ENCODE assay signal across 23 cellular contexts in the genomic region with DNA sequence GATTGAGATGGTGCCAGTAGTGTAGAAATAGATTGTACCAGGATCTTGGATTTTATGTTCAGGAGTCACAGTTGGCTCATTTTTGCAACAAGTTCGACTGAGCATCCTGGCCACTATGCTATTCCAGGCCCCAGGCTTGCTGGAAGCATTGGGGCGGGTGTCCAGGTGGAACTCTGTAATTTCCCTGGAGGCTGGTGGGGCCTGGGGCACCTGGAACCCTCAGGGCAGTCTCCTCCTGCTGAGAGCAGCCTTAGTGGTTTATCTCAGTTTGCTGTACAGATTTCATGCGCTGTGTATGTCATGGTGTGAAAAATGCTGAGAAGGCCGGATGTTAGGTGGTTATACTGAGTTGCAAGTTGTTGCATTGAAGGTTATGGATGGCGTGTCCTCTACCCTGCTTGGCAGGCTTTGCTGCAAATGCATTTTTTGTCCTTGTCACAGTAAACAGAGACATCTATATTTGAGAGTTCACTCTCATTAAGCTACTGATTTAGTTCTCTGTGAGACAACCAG.
"Had no signal": no experiment of that assay in that cellular context is flagged by ENCODE, and none has a peak within 500 bp of the region (broad histone marks: within the 10 kb centered on the region; RNA-seq: fewer than 3 reads in every experiment).

No MANE protein-coding gene starts in this region.

- ATAC-seq: activated CD4-positive, alpha-beta T cell treated with anti-CD3 and anti-CD28 coated beads for 36 hours; gastroesophageal sphincter; WTC11 had no signal

- H3K4me3 ChIP-seq: coronary artery, gastroesophageal sphincter, thoracic aorta, upper lobe of left lung had no signal

- H3K27me3 ChIP-seq: gastroesophageal sphincter, upper lobe of left lung had no signal

- H3K4me1 ChIP-seq: gastroesophageal sphincter had no signal

- DNase-seq: activated CD4-positive, alpha-beta T cell treated with anti-CD3 and anti-CD28 coated beads for 36 hours; activated CD4-positive, alpha-beta T cell treated with anti-CD3 and anti-CD28 coated beads, Interleukin-2, amount 50 U/mL, for 48 hours; activated effector memory CD4-positive, alpha-beta T cell treated with Interleukin-2 at 50 U/mL for 16 hours; activated naive CD4-positive, alpha-beta T cell treated with anti-CD3 and anti-CD28 coated beads, Interleukin-2, amount 10 ng/mL, durations not matched to agents 7 days and 5 days; activated T-cell treated with anti-CD3 and anti-CD28 coated beads, Interleukin-2, amount 50 U/mL, for 72 hours; amygdala; cerebellar nuclear complex; head of caudate nucleus; hypothalamus; posterior cingulate gyrus; retina; stimulated activated CD4-positive, alpha-beta T cell treated with anti-CD3 and anti-CD28 coated beads, Interleukin-2, amount 100 ng/mL, for 48 hours; stimulated activated CD8-positive, alpha-beta memory T cell treated with anti-CD3 and anti-CD28 coated beads, Interleukin-4, amount 100 ng/mL, for 48 hours; stimulated activated naive CD4-positive, alpha-beta T cell; T1000; upper lobe of left lung had no signal

- H3K4me3 Mint-ChIP-seq: activated CD4-positive, alpha-beta T cell treated with anti-CD3 and anti-CD28 coated beads for 36 hours; activated naive CD4-positive, alpha-beta T cell treated with anti-CD3 and anti-CD28 coated beads, Interleukin-2, amount 10 ng/mL, durations not matched to agents 7 days and 5 days; activated T-cell treated with anti-CD3 and anti-CD28 coated beads, Interleukin-2, amount 50 U/mL, for 72 hours; memory B cell; neural crest cell; WTC11 had no signal

- H3K9me3 ChIP-seq: gastroesophageal sphincter, thoracic aorta, upper lobe of left lung had no signal

- H3K4me1 Mint-ChIP-seq: activated naive CD4-positive, alpha-beta T cell treated with anti-CD3 and anti-CD28 coated beads, Interleukin-2, amount 10 ng/mL, durations not matched to agents 7 days and 5 days had no signal

- H3K27ac Mint-ChIP-seq: activated CD4-positive, alpha-beta T cell treated with anti-CD3 and anti-CD28 coated beads for 36 hours; activated naive CD4-positive, alpha-beta T cell treated with anti-CD3 and anti-CD28 coated beads, Interleukin-2, amount 10 ng/mL, durations not matched to agents 7 days and 5 days; activated T-cell treated with anti-CD3 and anti-CD28 coated beads, Interleukin-2, amount 50 U/mL, for 72 hours; memory B cell; WTC11 had no signal

- H3K36me3 ChIP-seq: gastroesophageal sphincter, thoracic aorta, upper lobe of left lung had no signal

- H3K9me3 Mint-ChIP-seq: activated naive CD4-positive, alpha-beta T cell treated with anti-CD3 and anti-CD28 coated beads, Interleukin-2, amount 10 ng/mL, durations not matched to agents 7 days and 5 days; memory B cell had no signal

- H3K36me3 Mint-ChIP-seq: activated naive CD4-positive, alpha-beta T cell treated with anti-CD3 and anti-CD28 coated beads, Interleukin-2, amount 10 ng/mL, durations not matched to agents 7 days and 5 days; memory B cell; WTC11 had no signal

- H3K27ac ChIP-seq: coronary artery, epithelial cell of prostate, gastroesophageal sphincter, thoracic aorta had no signal
